In the genomic region with DNA sequence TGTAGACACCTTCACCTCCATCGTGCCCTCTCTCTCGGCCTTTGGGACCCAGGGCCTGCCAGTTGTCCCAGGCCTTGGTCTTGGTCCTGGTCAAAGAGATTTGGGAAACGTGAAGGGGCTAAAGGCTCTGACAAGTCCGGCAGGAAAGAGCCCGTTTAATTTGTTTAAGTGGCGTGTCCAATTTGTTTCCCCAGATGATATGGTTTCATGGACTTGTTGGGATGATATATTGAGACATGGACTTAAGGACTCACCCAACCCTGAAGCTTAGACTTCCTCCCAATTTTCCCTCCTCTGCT, we compare ENCODE assay signal across 11 cellular contexts. TPM values are rescaled to one million over a fixed set of nuclear protein-coding genes. Genes with fewer than 3 reads are reported as not detected.
A peak's percentile ranks its signal among the peaks of the same experiment; 100 is the strongest.
DNase-seq lines count a peak whose midpoint lies in the region; ATAC-seq lines count a peak whose summit lies in the region.
"Had no signal": no experiment of that assay in that cellular context is flagged by ENCODE, and none has a peak within 500 bp of the region (broad histone marks: within the 10 kb centered on the region; RNA-seq: fewer than 3 reads in every experiment).

No MANE protein-coding gene starts in this region.

- no peaks in the 10 kb centered on the region for H3K36me3 ChIP-seq in iPS-20b (ENCODE audit: insufficient read depth, low read depth, low read length)

- DNase-seq in activated CD4-positive, alpha-beta T cell treated with anti-CD3 and anti-CD28 coated beads, Interleukin-2, amount 10 ng/mL, durations not matched to agents 7 days and 5 days = no peak
- DNase-seq in activated CD4-positive, alpha-beta T cell treated with anti-CD3 and anti-CD28 coated beads for 4 hours = no peak
- DNase-seq in activated T-helper 1 cell treated with anti-CD3 and anti-CD28 coated beads, Interleukin-12 subunit alpha, Interleukin-12 subunit beta, Interleukin-2, Interleukin-4 antibody, amounts not matched to agents 30 ng/mL and 10 ng/mL and 1 ng/mL, durations not matched to agents 14 hours and 24 hours and 36 hours (ENCODE audit: low spot score) = no peak
- no peak for DNase-seq in stimulated activated naive CD8-positive, alpha-beta T cell treated with anti-CD3 and anti-CD28 coated beads, Interleukin-15, amount 100 ng/mL, for 72 hours
- DNase-seq in DMS79 (lab: John Stamatoyannopoulos, UW) = no peak
- no peak for DNase-seq in NCI-H1417 (lab: John Stamatoyannopoulos, UW)
- no peak for DNase-seq in NCI-H187 (lab: John Stamatoyannopoulos, UW)
- DNase-seq: activated effector memory CD4-positive, alpha-beta T cell treated with anti-CD3 and anti-CD28 coated beads, Interleukin-2, amount 50 U/mL, for 16 hours; C1 segment of cervical spinal cord; stimulated activated CD4-positive, alpha-beta T cell treated with anti-CD3 and anti-CD28 coated beads, Interleukin-4, amount 100 ng/mL, for 24 hours had no signal

- H3K36me3 Mint-ChIP-seq in activated CD4-positive, alpha-beta T cell treated with anti-CD3 and anti-CD28 coated beads, Interleukin-2, amount 10 ng/mL, durations not matched to agents 7 days and 5 days (ENCODE audit: low read depth) = no peaks in the 10 kb centered on the region
- H3K36me3 Mint-ChIP-seq in activated T-helper 1 cell treated with anti-CD3 and anti-CD28 coated beads, Interleukin-12 subunit alpha, Interleukin-12 subunit beta, Interleukin-2, Interleukin-4 antibody, amounts not matched to agents 30 ng/mL and 10 ng/mL and 1 ng/mL, durations not matched to agents 14 hours and 24 hours and 36 hours (ENCODE audit: low read depth) = no peaks in the 10 kb centered on the region

- POLR2A ChIA-PET in activated CD4-positive, alpha-beta T cell treated with anti-CD3 and anti-CD28 coated beads, Interleukin-2, amount 10 ng/mL, durations not matched to agents 7 days and 5 days (lab: Charles Lee) = no interaction called here

- peak overlapping the region; percentile 91 for H3K27ac Mint-ChIP-seq in activated CD4-positive, alpha-beta T cell treated with anti-CD3 and anti-CD28 coated beads, Interleukin-2, amount 10 ng/mL, durations not matched to agents 7 days and 5 days
- H3K27ac Mint-ChIP-seq in activated T-helper 1 cell treated with anti-CD3 and anti-CD28 coated beads, Interleukin-12 subunit alpha, Interleukin-12 subunit beta, Interleukin-2, Interleukin-4 antibody, amounts not matched to agents 30 ng/mL and 10 ng/mL and 1 ng/mL, durations not matched to agents 14 hours and 24 hours and 36 hours = no peak overlapping the region
- peak overlapping the region; percentile 87 to 88 for H3K27ac Mint-ChIP-seq in stimulated activated naive CD8-positive, alpha-beta T cell treated with anti-CD3 and anti-CD28 coated beads, Interleukin-15, amount 100 ng/mL, for 72 hours

- CTCF ChIA-PET in activated CD4-positive, alpha-beta T cell treated with anti-CD3 and anti-CD28 coated beads, Interleukin-2, amount 10 ng/mL, durations not matched to agents 7 days and 5 days (lab: Charles Lee) = no interaction called here

- no peaks in the 10 kb centered on the region for H3K4me1 ChIP-seq in iPS-20b (ENCODE audit: insufficient read depth, low read length)

- peak overlapping the region; percentile 75; the same call in 1 of the 2 replicates for H3K9ac ChIP-seq in iPS-20b (ENCODE audit: low read depth, low read length)

- no peak overlapping the region for H3K27ac ChIP-seq in iPS-20b (ENCODE audit: low read length)

- H3K4me1 Mint-ChIP-seq in activated CD4-positive, alpha-beta T cell treated with anti-CD3 and anti-CD28 coated beads, Interleukin-2, amount 10 ng/mL, durations not matched to agents 7 days and 5 days = peaks cover 34% of the 10 kb centered on the region
- H3K4me1 Mint-ChIP-seq in activated T-helper 1 cell treated with anti-CD3 and anti-CD28 coated beads, Interleukin-12 subunit alpha, Interleukin-12 subunit beta, Interleukin-2, Interleukin-4 antibody, amounts not matched to agents 30 ng/mL and 10 ng/mL and 1 ng/mL, durations not matched to agents 14 hours and 24 hours and 36 hours (ENCODE audit: low read depth) = no peaks in the 10 kb centered on the region
- peaks cover 56% of the 10 kb centered on the region for H3K4me1 Mint-ChIP-seq in stimulated activated naive CD8-positive, alpha-beta T cell treated with anti-CD3 and anti-CD28 coated beads, Interleukin-15, amount 100 ng/mL, for 72 hours

- H3K27me3 ChIP-seq in iPS-20b (ENCODE audit: insufficient read depth, low read length) = peaks cover 44% of the 10 kb centered on the region

- ATAC-seq in stimulated activated naive CD8-positive, alpha-beta T cell treated with anti-CD3 and anti-CD28 coated beads, Interleukin-15, amount 100 ng/mL, for 72 hours = no peak

- H3K9me3 Mint-ChIP-seq in activated CD4-positive, alpha-beta T cell treated with anti-CD3 and anti-CD28 coated beads, Interleukin-2, amount 10 ng/mL, durations not matched to agents 7 days and 5 days = no peaks in the 10 kb centered on the region
- no peaks in the 10 kb centered on the region for H3K9me3 Mint-ChIP-seq in activated T-helper 1 cell treated with anti-CD3 and anti-CD28 coated beads, Interleukin-12 subunit alpha, Interleukin-12 subunit beta, Interleukin-2, Interleukin-4 antibody, amounts not matched to agents 30 ng/mL and 10 ng/mL and 1 ng/mL, durations not matched to agents 14 hours and 24 hours and 36 hours
- H3K9me3 Mint-ChIP-seq in stimulated activated naive CD8-positive, alpha-beta T cell treated with anti-CD3 and anti-CD28 coated beads, Interleukin-15, amount 100 ng/mL, for 72 hours = no peaks in the 10 kb centered on the region

- peak overlapping the region; percentile 77 for H3K4me3 Mint-ChIP-seq in activated CD4-positive, alpha-beta T cell treated with anti-CD3 and anti-CD28 coated beads, Interleukin-2, amount 10 ng/mL, durations not matched to agents 7 days and 5 days
- peak overlapping the region; percentile 85 for H3K4me3 Mint-ChIP-seq in activated T-helper 1 cell treated with anti-CD3 and anti-CD28 coated beads, Interleukin-12 subunit alpha, Interleukin-12 subunit beta, Interleukin-2, Interleukin-4 antibody, amounts not matched to agents 30 ng/mL and 10 ng/mL and 1 ng/mL, durations not matched to agents 14 hours and 24 hours and 36 hours
- peak overlapping the region; percentile 77 to 85 for H3K4me3 Mint-ChIP-seq in stimulated activated naive CD8-positive, alpha-beta T cell treated with anti-CD3 and anti-CD28 coated beads, Interleukin-15, amount 100 ng/mL, for 72 hours

- H3K4me3 ChIP-seq in iPS-20b (ENCODE audit: low read length) = peak overlapping the region; percentile 67; the same call in 1 of the 2 replicates

- intact Hi-C loops in activated T-helper 1 cell treated with anti-CD3 and anti-CD28 coated beads, Interleukin-12 subunit alpha, Interleukin-12 subunit beta, Interleukin-2, Interleukin-4 antibody, amounts not matched to agents 30 ng/mL and 10 ng/mL and 1 ng/mL, durations not matched to agents 14 hours and 24 hours and 36 hours (cut with micrococcal nuclease) = loop anchor here (1.0 to 5.0 kb wide), 5 partner anchors 79 to 397 kb away; a partner anchor contains a TSS

- peaks cover 36% of the 10 kb centered on the region for H3K27me3 Mint-ChIP-seq in activated CD4-positive, alpha-beta T cell treated with anti-CD3 and anti-CD28 coated beads, Interleukin-2, amount 10 ng/mL, durations not matched to agents 7 days and 5 days
- H3K27me3 Mint-ChIP-seq in activated T-helper 1 cell treated with anti-CD3 and anti-CD28 coated beads, Interleukin-12 subunit alpha, Interleukin-12 subunit beta, Interleukin-2, Interleukin-4 antibody, amounts not matched to agents 30 ng/mL and 10 ng/mL and 1 ng/mL, durations not matched to agents 14 hours and 24 hours and 36 hours (ENCODE audit: insufficient read depth) = peaks cover 29% of the 10 kb centered on the region
- H3K27me3 Mint-ChIP-seq in stimulated activated naive CD8-positive, alpha-beta T cell treated with anti-CD3 and anti-CD28 coated beads, Interleukin-15, amount 100 ng/mL, for 72 hours = peaks cover 30% of the 10 kb centered on the region

- peaks cover 42% of the 10 kb centered on the region for H3K9me3 ChIP-seq in iPS-20b (ENCODE audit: insufficient read depth, low read depth, low read length)

RNA-seq across cellular contexts. Expression of a gene that starts 2.7 kb away (rescaled TPM):
- 1 to 10 TPM; 1.3 to 1.5 TPM for total RNA-seq in activated CD4-positive, alpha-beta T cell treated with anti-CD3 and anti-CD28 coated beads, Interleukin-2, amount 10 ng/mL, durations not matched to agents 7 days and 5 days
- 0.75 and 0.83 TPM in 2 replicates for total RNA-seq in activated T-helper 1 cell treated with anti-CD3 and anti-CD28 coated beads, Interleukin-12 subunit alpha, Interleukin-12 subunit beta, Interleukin-2, Interleukin-4 antibody, amounts not matched to agents 30 ng/mL and 10 ng/mL and 1 ng/mL, durations not matched to agents 14 hours and 24 hours and 36 hours

RNA-seq across cellular contexts. Expression of a gene that starts 6.3 kb away (rescaled TPM):
- not detected for total RNA-seq in activated CD4-positive, alpha-beta T cell treated with anti-CD3 and anti-CD28 coated beads, Interleukin-2, amount 10 ng/mL, durations not matched to agents 7 days and 5 days
- total RNA-seq in activated T-helper 1 cell treated with anti-CD3 and anti-CD28 coated beads, Interleukin-12 subunit alpha, Interleukin-12 subunit beta, Interleukin-2, Interleukin-4 antibody, amounts not matched to agents 30 ng/mL and 10 ng/mL and 1 ng/mL, durations not matched to agents 14 hours and 24 hours and 36 hours = not detected in 2 replicates

RNA-seq across cellular contexts. Expression of a gene that starts 44.4 kb away (rescaled TPM):
- not detected for total RNA-seq in activated CD4-positive, alpha-beta T cell treated with anti-CD3 and anti-CD28 coated beads, Interleukin-2, amount 10 ng/mL, durations not matched to agents 7 days and 5 days
- not detected in 2 replicates for total RNA-seq in activated T-helper 1 cell treated with anti-CD3 and anti-CD28 coated beads, Interleukin-12 subunit alpha, Interleukin-12 subunit beta, Interleukin-2, Interleukin-4 antibody, amounts not matched to agents 30 ng/mL and 10 ng/mL and 1 ng/mL, durations not matched to agents 14 hours and 24 hours and 36 hours
